Comparison of ENCODE assay signal across 12 cellular contexts in genomic region chr18:24456549-24456948, GRCh38. TPM values are rescaled to one million over a fixed set of nuclear protein-coding genes. Genes with fewer than 3 reads are reported as not detected.
DNase-seq lines count a peak whose midpoint lies in the region; ATAC-seq and TF ChIP-seq lines count a peak whose summit lies in the region.
"Had no signal": no experiment of that assay in that cellular context is flagged by ENCODE, and none has a peak within 500 bp of the region (broad histone marks: within the 10 kb centered on the region; RNA-seq: fewer than 3 reads in every experiment).

No MANE protein-coding gene starts in this region.

- no peak for TF ChIP-seq CTCF in PC-3 (conservative IDR thresholded peaks at IDR 0.05; ENCODE audit: low read depth, low read length)

- H3F3A ChIP-seq in PC-3 (ENCODE audit: low read length, unreplicated experiment): no peaks in the 10 kb centered on the region

- no peak overlapping the region for H3K27ac ChIP-seq in PC-3 (ENCODE audit: low read length)

- H3K9ac ChIP-seq in PC-3 (ENCODE audit: low read length): no peak overlapping the region

- no peaks in the 10 kb centered on the region for H3K9me3 ChIP-seq in PC-3 (ENCODE audit: low read length)

- H3K27me3 ChIP-seq in PC-3 (ENCODE audit: low read length): no peaks in the 10 kb centered on the region

- no peak overlapping the region for H2AFZ ChIP-seq in PC-3 (ENCODE audit: low read length)

- H3K4me2 ChIP-seq in PC-3 (ENCODE audit: low read length): no peak overlapping the region

- no peaks in the 10 kb centered on the region for H3K36me3 ChIP-seq in PC-3 (ENCODE audit: low read depth, low read length)

- no peaks in the 10 kb centered on the region for H4K20me1 ChIP-seq in PC-3 (ENCODE audit: low read length)

- CTCF ChIA-PET in PC-3 (lab: Charles Lee): no interaction called here

- BruUV-seq in PC-3 (replicated peaks; lab: Mats Ljungman, UMichigan): no TSS peak

- in situ Hi-C loops in ACHN (cut with HindIII; ENCODE audit: low pct_ligation_motif_present, low pct_unique_long_range_greater_than_20kb, low sequenced_read_pairs): no loop called here

- POLR2A ChIA-PET in PC-3 (lab: Charles Lee; ENCODE audit: unreplicated experiment): no interaction called here

- H3K79me2 ChIP-seq in PC-3 (ENCODE audit: low read length): no peaks in the 10 kb centered on the region

- H3K4me3 ChIP-seq in PC-3 (ENCODE audit: low read length): no peak overlapping the region

- H3K9me2 ChIP-seq in PC-3 (replicated peaks; ENCODE audit: low read length): no peaks in the 10 kb centered on the region

- no peaks in the 10 kb centered on the region for H3K4me1 ChIP-seq in PC-3 (ENCODE audit: insufficient read depth, low read length)

- intact Hi-C loops in PC-3 (cut with micrococcal nuclease): no loop called here

- ATAC-seq in GM18502 (IDR thresholded peaks at IDR 0.05; ENCODE audit: poor library complexity, unreplicated experiment) (peak; percentile 85), GM19395 (IDR thresholded peaks at IDR 0.05; ENCODE audit: unreplicated experiment) (peak; percentile 96), HG02678 (IDR thresholded peaks at IDR 0.05; ENCODE audit: unreplicated experiment) (peak; percentile 90), HG03439 (IDR thresholded peaks at IDR 0.05; ENCODE audit: unreplicated experiment) (peak; percentile 94), PC-3 (no peak)

- DNase-seq in PC-3 (no peak), ACHN (no peak), NCI-H128 (lab: John Stamatoyannopoulos, UW; ENCODE audit: unreplicated experiment) (no peak)
- DNase-seq in stimulated activated CD4-positive, alpha-beta T cell treated with anti-CD3 and anti-CD28 coated beads, Interleukin-4, amount 100 ng/mL, for 1 hour: no peak
- DNase-seq: AML-193, amniotic stem cell, cortex of kidney, mesenchymal stem cell had no signal

RNA-seq across cellular contexts. Expression of gene HRH4, which starts 3.9 kb away (rescaled TPM):
- total RNA-seq in PC-3 (2014; rRNA removed): not detected in 2 replicates

RNA-seq across cellular contexts. Expression of gene IMPACT, which starts 30.1 kb away (rescaled TPM):
- total RNA-seq in PC-3 (2014; rRNA removed): 18.8 and 19.9 TPM in 2 replicates

RNA-seq across cellular contexts. Expression of gene OSBPL1A, which starts 58.9 kb away (rescaled TPM):
- 31.1 and 39.7 TPM in 2 replicates for total RNA-seq in PC-3 (2014; rRNA removed)
